In the genomic region with DNA sequence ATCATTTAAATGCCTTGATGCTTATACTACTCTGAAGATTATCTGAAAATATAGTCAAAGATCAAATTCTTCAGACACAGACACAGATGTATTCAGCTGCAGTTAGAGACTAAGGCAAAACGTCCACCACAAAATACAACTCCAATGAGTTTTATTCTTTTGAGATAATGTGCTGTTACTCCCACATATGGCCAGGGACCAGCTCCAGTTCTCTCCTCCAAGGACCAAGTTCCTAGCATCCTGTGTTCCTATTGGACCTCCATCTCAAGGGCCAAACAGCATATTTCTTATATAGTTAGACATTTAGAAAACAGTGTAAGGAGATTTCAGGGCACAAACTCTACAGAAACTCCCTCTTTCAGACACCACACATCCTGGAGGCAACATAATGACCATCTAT, we compare ENCODE assay signal across 27 cellular contexts. TPM values are rescaled to one million over a fixed set of nuclear protein-coding genes. Genes with fewer than 3 reads are reported as not detected.
"Had no signal": no experiment of that assay in that cellular context is flagged by ENCODE, and none has a peak within 500 bp of the region (broad histone marks: within the 10 kb centered on the region; RNA-seq: fewer than 3 reads in every experiment).

No MANE protein-coding gene starts in this region.

- H3K27ac Mint-ChIP-seq: activated B cell treated with CpG ODN at 0.5 μM for 24 hours; activated CD4-positive, alpha-beta T cell treated with anti-CD3 and anti-CD28 coated beads for 36 hours; activated naive CD4-positive, alpha-beta T cell treated with anti-CD3 and anti-CD28 coated beads, Interleukin-2, amount 10 ng/mL, durations not matched to agents 7 days and 5 days; T-helper 1 cell treated with Interleukin-12 subunit alpha and Interleukin-12 subunit beta and Interleukin-4 antibody, amounts not matched to agents 30 μg/mL and 1 μg/mL, for 36 hours had no signal

- H3K4me1 Mint-ChIP-seq: activated naive CD4-positive, alpha-beta T cell treated with anti-CD3 and anti-CD28 coated beads, Interleukin-2, amount 10 ng/mL, durations not matched to agents 7 days and 5 days had no signal

- H3K27ac ChIP-seq: dorsolateral prefrontal cortex, lower lobe of right lung, tibial artery had no signal

- H3K4me3 Mint-ChIP-seq: activated B cell treated with CpG ODN at 0.5 μM for 24 hours; activated CD4-positive, alpha-beta T cell treated with anti-CD3 and anti-CD28 coated beads for 36 hours; activated naive CD4-positive, alpha-beta T cell treated with anti-CD3 and anti-CD28 coated beads, Interleukin-2, amount 10 ng/mL, durations not matched to agents 7 days and 5 days; brain; naive thymus-derived CD4-positive, alpha-beta T cell; T-helper 1 cell treated with Interleukin-12 subunit alpha and Interleukin-12 subunit beta and Interleukin-4 antibody, amounts not matched to agents 30 μg/mL and 1 μg/mL, for 36 hours had no signal

- H3K27me3 ChIP-seq: dorsolateral prefrontal cortex, tibial artery had no signal

- FAIRE-seq: kidney had no signal

- DNase-seq: activated B cell treated with CpG ODN at 0.5 μM for 24 hours; activated CD4-positive, alpha-beta T cell treated with anti-CD3 and anti-CD28 coated beads for 36 hours; activated CD4-positive, alpha-beta T cell treated with anti-CD3 and anti-CD28 coated beads, Interleukin-2, amount 50 U/mL, for 4 hours; activated effector memory CD4-positive, alpha-beta T cell treated with anti-CD3 and anti-CD28 coated beads, Interleukin-2, amount 50 U/mL, for 16 hours; activated naive CD4-positive, alpha-beta T cell treated with anti-CD3 and anti-CD28 coated beads, Interleukin-2, amount 10 ng/mL, durations not matched to agents 7 days and 5 days; aorta; caudate nucleus; dorsolateral prefrontal cortex; foreskin melanocyte; kidney; lower lobe of right lung; naive thymus-derived CD4-positive, alpha-beta T cell; stimulated activated CD4-positive, alpha-beta T cell treated with anti-CD3 and anti-CD28 coated beads, Interleukin-2, amount 100 ng/mL, for 48 hours; stimulated activated naive CD4-positive, alpha-beta T cell treated with Interleukin-2 at 50 U/mL for 16 hours; substantia nigra; T1000; tibial artery had no signal

- H3K27me3 Mint-ChIP-seq: activated B cell treated with CpG ODN at 0.5 μM for 24 hours; activated CD4-positive, alpha-beta T cell treated with anti-CD3 and anti-CD28 coated beads for 36 hours; activated naive CD4-positive, alpha-beta T cell treated with anti-CD3 and anti-CD28 coated beads, Interleukin-2, amount 10 ng/mL, durations not matched to agents 7 days and 5 days; brain; naive thymus-derived CD4-positive, alpha-beta T cell had no signal

- ATAC-seq: activated CD4-positive, alpha-beta T cell treated with anti-CD3 and anti-CD28 coated beads for 36 hours; left lobe of liver; lower lobe of right lung; naive thymus-derived CD4-positive, alpha-beta T cell had no signal

- H3K9me3 ChIP-seq: lower lobe of right lung, tibial artery had no signal

- H3K4me3 ChIP-seq: dorsolateral prefrontal cortex, lower lobe of right lung, tibial artery had no signal

- H3K9me3 Mint-ChIP-seq: activated B cell treated with CpG ODN at 0.5 μM for 24 hours; activated naive CD4-positive, alpha-beta T cell treated with anti-CD3 and anti-CD28 coated beads, Interleukin-2, amount 10 ng/mL, durations not matched to agents 7 days and 5 days; brain; naive thymus-derived CD4-positive, alpha-beta T cell; T-helper 1 cell treated with Interleukin-12 subunit alpha and Interleukin-12 subunit beta and Interleukin-4 antibody, amounts not matched to agents 30 μg/mL and 1 μg/mL, for 36 hours had no signal

RNA-seq across cellular contexts. Expression of gene AMIGO3, which starts 39.7 kb away (rescaled TPM):
- total RNA-seq: activated B cell treated with CpG ODN at 0.5 μM for 24 hours, aorta, kidney, left lobe of liver, lower lobe of right lung, mesenteric fat pad, posterior vena cava, renal cortical epithelial cell, urinary bladder had no signal

RNA-seq across cellular contexts. Expression of gene CDHR4, which starts 40.4 kb away (rescaled TPM):
- total RNA-seq: activated B cell treated with CpG ODN at 0.5 μM for 24 hours; activated CD8-positive, alpha-beta memory T cell treated with anti-CD3 and anti-CD28 coated beads for 36 hours; epithelial cell of proximal tubule; left lobe of liver; mesenteric fat pad; osteoblast; renal cortical epithelial cell; urinary bladder had no signal
- polyA plus RNA-seq: naive thymus-derived CD4-positive, alpha-beta T cell had no signal
